19 cellular contexts compared by ENCODE assay signal in genomic region chr13:51342706-51343105, GRCh38.
A peak's percentile ranks its signal among the peaks of the same experiment; 100 is the strongest.
DNase-seq lines count a peak whose midpoint lies in the region; ATAC-seq and TF ChIP-seq lines count a peak whose summit lies in the region.
"Had no signal": no experiment of that assay in that cellular context is flagged by ENCODE, and none has a peak within 500 bp of the region (broad histone marks: within the 10 kb centered on the region; RNA-seq: fewer than 3 reads in every experiment).

No MANE protein-coding gene starts in this region.

- no peak for TF ChIP-seq CTCF in fibroblast of mammary gland (conservative IDR thresholded peaks at IDR 0.05; ENCODE audit: control insufficient read depth, insufficient read depth, low read depth, low read length)

- no peak overlapping the region for H3K4me3 ChIP-seq in adipocyte (ENCODE audit: low read length)
- no peak overlapping the region for H3K4me3 ChIP-seq in fibroblast of mammary gland (ENCODE audit: control insufficient read depth, low read depth, low read length)
- H3K4me3 ChIP-seq in skeletal muscle cell (ENCODE audit: low read depth, low read length), result no peak overlapping the region
- H3K4me3 ChIP-seq: breast epithelium, dorsolateral prefrontal cortex, K562 had no signal

- peaks cover 10% of the 10 kb centered on the region for H3K4me1 ChIP-seq in adipocyte (ENCODE audit: control insufficient read depth, insufficient read depth, low read length)
- H3K4me1 ChIP-seq: breast epithelium had no signal

- H3K9me3 ChIP-seq in adipocyte (ENCODE audit: control insufficient read depth, low read length), result no peaks in the 10 kb centered on the region
- H3K9me3 ChIP-seq: breast epithelium had no signal

- ATAC-seq in GM18907 (IDR thresholded peaks at IDR 0.05; ENCODE audit: unreplicated experiment), result no peak
- ATAC-seq: K562; stimulated activated naive B cell treated with anti-CD40 and anti-IgM and Interleukin-4, amounts not matched to agents 10 μg/mL and 1 μg/mL and 100 μg/mL, for 72 hours had no signal

- H3K36me3 ChIP-seq in adipocyte (ENCODE audit: control insufficient read depth, insufficient read depth, low read length, severe bottlenecking), result no peaks in the 10 kb centered on the region
- H3K36me3 ChIP-seq: breast epithelium had no signal

- H3K27me3 ChIP-seq in adipocyte (replicated peaks; ENCODE audit: control insufficient read depth, insufficient read depth, low read length), result no peaks in the 10 kb centered on the region
- H3K27me3 ChIP-seq: breast epithelium, dorsolateral prefrontal cortex had no signal

- no peak overlapping the region for H3K9ac ChIP-seq in adipocyte (ENCODE audit: low read length)

- peak; percentile 61 for DNase-seq in ELR (ENCODE audit: low read depth)
- DNase-seq in adipocyte (ENCODE audit: low read depth), result peak; percentile 61
- DNase-seq in fibroblast of mammary gland (ENCODE audit: low read depth), result peak; percentile 67
- DNase-seq in skeletal muscle cell (ENCODE audit: low read depth), result peak; percentile 22
- no peak for DNase-seq in NCI-H774 (lab: John Stamatoyannopoulos, UW)
- no peak for DNase-seq in kidney glomerular epithelial cell (lab: John Stamatoyannopoulos, UW)
- DNase-seq: activated CD4-positive, alpha-beta T cell treated with anti-CD3 and anti-CD28 coated beads, Interleukin-2, amount 10 ng/mL, durations not matched to agents 7 days and 5 days; activated naive CD8-positive, alpha-beta T cell treated with anti-CD3 and anti-CD28 coated beads for 36 hours; dorsolateral prefrontal cortex; MV-4-11; NCI-H187; NCI-H82; nephron progenitor cell; SHP77 treated with DMSO at 0.1 percent for 48 hours; stimulated activated CD4-positive, alpha-beta T cell treated with anti-CD3 and anti-CD28 coated beads, Interleukin-1b, Interleukin-23, amount 100 ng/mL, for 48 hours; stimulated activated naive B cell treated with anti-CD40 and anti-IgM and Interleukin-4, amounts not matched to agents 10 μg/mL and 1 μg/mL and 100 μg/mL, for 72 hours had no signal

Comparison
In these comparisons a context has a peak if more than half of its experiments do, and no peak if none do; other contexts are left out.
1. DNase-seq: peak in ELR (single experiment), adipocyte (single experiment), fibroblast of mammary gland (single experiment) and skeletal muscle cell (single experiment); none in NCI-H774 (single experiment) and kidney glomerular epithelial cell (single experiment).